Comparison of ENCODE assay signal across 29 cellular contexts in the genomic region with DNA sequence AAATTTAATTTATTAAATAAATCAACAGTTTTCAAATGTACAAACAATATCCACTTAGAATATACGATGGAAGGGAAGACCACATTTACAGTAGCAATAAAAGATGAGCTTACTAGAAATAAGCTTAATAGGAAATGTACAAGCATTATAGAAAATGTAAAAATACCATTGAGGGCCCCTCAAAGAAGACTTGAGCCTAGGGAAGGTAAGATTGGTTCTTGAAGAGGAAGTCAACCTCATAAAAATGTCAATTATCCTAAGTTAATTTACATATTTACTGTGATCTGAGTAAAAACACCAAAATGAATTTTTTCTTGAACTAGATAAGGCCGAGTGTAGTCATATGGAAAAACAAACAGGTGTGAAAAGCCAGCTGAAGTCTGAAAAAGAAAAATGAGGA. TPM values are rescaled to one million over a fixed set of nuclear protein-coding genes. Genes with fewer than 3 reads are reported as not detected.
"Had no signal": no experiment of that assay in that cellular context is flagged by ENCODE, and none has a peak within 500 bp of the region (broad histone marks: within the 10 kb centered on the region; RNA-seq: fewer than 3 reads in every experiment).

No MANE protein-coding gene starts in this region.

- DNase-seq: activated CD4-positive, alpha-beta memory T cell treated with anti-CD3 and anti-CD28 coated beads for 36 hours; activated CD4-positive, alpha-beta T cell treated with anti-CD3 and anti-CD28 coated beads for 4 hours; activated CD4-positive, alpha-beta T cell treated with anti-CD3 and anti-CD28 coated beads, Interleukin-2, amount 50 U/mL, for 1 hour; activated CD8-positive, alpha-beta memory T cell treated with anti-CD3 and anti-CD28 coated beads, Interleukin-2, amount 50 U/mL, for 4 hours; activated gamma-delta T cell treated with Interleukin-2 at 50 U/mL for 16 hours; activated naive CD4-positive, alpha-beta T cell treated with anti-CD3 and anti-CD28 coated beads for 36 hours; activated T-cell treated with anti-CD3 and anti-CD28 coated beads for 4 hours; activated T-cell treated with anti-CD3 and anti-CD28 coated beads, Interleukin-2, amount 50 U/mL, for 4 hours; adrenal gland; cerebellar nuclear complex; Kasumi-1; KG1; MG63; NCI-H1436 treated with DMSO at 0.1 percent for 48 hours; NCI-H1694 treated with DMSO at 0.1 percent for 48 hours; NCI-H2029; NCI-H226; NCI-H446 treated with DMSO at 0.1 percent for 48 hours; NCI-H524; NCI-H69; PC-9; SIG-M5 had no signal

- H3K36me3 Mint-ChIP-seq: activated CD4-positive, alpha-beta memory T cell treated with anti-CD3 and anti-CD28 coated beads for 36 hours; brain had no signal

- H3K4me1 ChIP-seq: adrenal gland had no signal

- H3K4me3 Mint-ChIP-seq: activated CD4-positive, alpha-beta memory T cell treated with anti-CD3 and anti-CD28 coated beads for 36 hours; activated naive CD4-positive, alpha-beta T cell treated with anti-CD3 and anti-CD28 coated beads for 36 hours; activated T-cell treated with anti-CD3 and anti-CD28 coated beads, Interleukin-2, amount 50 U/mL, for 4 hours; activated T-helper 1 cell treated with anti-CD3 and anti-CD28 coated beads, Interleukin-12 subunit alpha, Interleukin-12 subunit beta, Interleukin-2, Interleukin-4 antibody, amounts not matched to agents 30 ng/mL and 10 ng/mL and 1 ng/mL, durations not matched to agents 14 hours and 24 hours and 36 hours; brain; T-helper 1 cell treated with Interleukin-12 subunit alpha and Interleukin-12 subunit beta and Interleukin-4 antibody, amounts not matched to agents 30 μg/mL and 1 μg/mL, for 36 hours; T-helper 2 cell treated with Interferon-gamma antibody and Interleukin-4, amounts not matched to agents 5 μg/mL and 100 μg/mL, for 36 hours had no signal

- H3K27me3 ChIP-seq: adrenal gland had no signal

- H2AFZ ChIP-seq: PC-9 had no signal

- H3K9me3 ChIP-seq: adrenal gland, MG63 had no signal

- H3K27ac Mint-ChIP-seq: activated CD4-positive, alpha-beta memory T cell treated with anti-CD3 and anti-CD28 coated beads for 36 hours; activated naive CD4-positive, alpha-beta T cell treated with anti-CD3 and anti-CD28 coated beads for 36 hours; activated naive CD4-positive, alpha-beta T cell treated with anti-CD3 and anti-CD28 coated beads, Interleukin-2, amount 50 U/mL, for 72 hours; activated T-helper 1 cell treated with anti-CD3 and anti-CD28 coated beads, Interleukin-12 subunit alpha, Interleukin-12 subunit beta, Interleukin-2, Interleukin-4 antibody, amounts not matched to agents 30 ng/mL and 10 ng/mL and 1 ng/mL, durations not matched to agents 14 hours and 24 hours and 36 hours; brain; T-helper 1 cell treated with Interleukin-12 subunit alpha and Interleukin-12 subunit beta and Interleukin-4 antibody, amounts not matched to agents 30 μg/mL and 1 μg/mL, for 36 hours; T-helper 2 cell treated with Interferon-gamma antibody and Interleukin-4, amounts not matched to agents 5 μg/mL and 100 μg/mL, for 36 hours had no signal

- H3K4me3 ChIP-seq: adrenal gland, MG63, PC-9 had no signal

- H3K36me3 ChIP-seq: adrenal gland, MG63 had no signal

- H3K4me2 ChIP-seq: PC-9 had no signal

- H3K27ac ChIP-seq: adrenal gland, PC-9, RWPE1 had no signal

- H3K9me3 Mint-ChIP-seq: activated CD4-positive, alpha-beta memory T cell treated with anti-CD3 and anti-CD28 coated beads for 36 hours; T-helper 1 cell treated with Interleukin-12 subunit alpha and Interleukin-12 subunit beta and Interleukin-4 antibody, amounts not matched to agents 30 μg/mL and 1 μg/mL, for 36 hours had no signal

RNA-seq across cellular contexts. Expression of gene TRIM67, which starts 39.7 kb away (rescaled TPM):
- total RNA-seq: activated CD4-positive, alpha-beta memory T cell treated with anti-CD3 and anti-CD28 coated beads for 36 hours; activated naive CD4-positive, alpha-beta T cell treated with anti-CD3 and anti-CD28 coated beads for 36 hours; activated T-cell treated with anti-CD3 and anti-CD28 coated beads, Interleukin-2, amount 50 U/mL, for 4 hours; activated T-helper 1 cell treated with anti-CD3 and anti-CD28 coated beads, Interleukin-12 subunit alpha, Interleukin-12 subunit beta, Interleukin-2, Interleukin-4 antibody, amounts not matched to agents 30 ng/mL and 10 ng/mL and 1 ng/mL, durations not matched to agents 14 hours and 24 hours and 36 hours; bronchial epithelial cell; PC-9 had no signal
